1 cellular context compared by ENCODE assay signal in the genomic region with DNA sequence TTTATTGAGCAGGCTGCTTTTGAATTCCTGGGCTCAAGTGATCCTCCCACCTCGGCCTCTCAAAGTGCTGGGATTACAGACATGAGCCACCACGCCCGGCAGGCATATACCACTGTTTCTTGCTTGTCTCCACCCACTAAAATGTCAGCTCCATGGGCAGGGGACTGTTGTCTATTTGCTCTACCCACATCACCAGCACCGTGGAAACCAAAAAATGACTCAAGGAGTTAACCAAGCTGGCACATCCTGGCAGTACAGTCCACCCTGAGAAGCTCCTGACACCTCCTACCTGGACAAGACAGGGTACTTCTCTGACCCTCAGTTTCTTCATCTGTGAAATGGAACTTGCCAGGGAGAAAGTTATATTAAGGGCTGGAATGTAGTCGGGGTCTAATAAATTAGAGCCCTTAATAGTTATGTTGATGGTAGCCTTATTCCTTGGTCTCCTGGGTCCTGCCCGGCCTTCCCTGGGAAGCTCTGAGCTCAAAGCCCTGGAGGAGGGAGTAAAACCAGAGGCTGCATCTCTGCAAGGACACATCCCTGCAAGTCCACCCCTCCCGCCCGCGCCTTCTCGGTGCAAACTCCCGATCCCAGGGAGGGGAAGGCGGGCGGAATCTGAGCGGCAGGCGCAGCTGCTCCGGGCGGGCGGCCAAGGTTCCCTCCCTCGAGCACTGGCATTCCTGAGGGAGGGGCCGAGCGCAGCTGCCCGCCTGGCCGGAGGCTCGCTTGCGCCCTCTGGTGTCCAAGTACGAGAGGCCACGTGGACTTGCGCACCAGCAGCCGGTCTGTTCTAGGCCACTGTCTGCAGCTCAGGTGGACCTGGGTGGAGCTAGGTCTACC.
TF ChIP-seq lines count a peak whose summit lies in the region.

No MANE protein-coding gene starts in this region.

TF ChIP-seq in HepG2, 621 proteins besides CTCF, POLR2A, EP300 and RAD21 (continued from another document and continues in another):
- TF ChIP-seq, protein P1, sequence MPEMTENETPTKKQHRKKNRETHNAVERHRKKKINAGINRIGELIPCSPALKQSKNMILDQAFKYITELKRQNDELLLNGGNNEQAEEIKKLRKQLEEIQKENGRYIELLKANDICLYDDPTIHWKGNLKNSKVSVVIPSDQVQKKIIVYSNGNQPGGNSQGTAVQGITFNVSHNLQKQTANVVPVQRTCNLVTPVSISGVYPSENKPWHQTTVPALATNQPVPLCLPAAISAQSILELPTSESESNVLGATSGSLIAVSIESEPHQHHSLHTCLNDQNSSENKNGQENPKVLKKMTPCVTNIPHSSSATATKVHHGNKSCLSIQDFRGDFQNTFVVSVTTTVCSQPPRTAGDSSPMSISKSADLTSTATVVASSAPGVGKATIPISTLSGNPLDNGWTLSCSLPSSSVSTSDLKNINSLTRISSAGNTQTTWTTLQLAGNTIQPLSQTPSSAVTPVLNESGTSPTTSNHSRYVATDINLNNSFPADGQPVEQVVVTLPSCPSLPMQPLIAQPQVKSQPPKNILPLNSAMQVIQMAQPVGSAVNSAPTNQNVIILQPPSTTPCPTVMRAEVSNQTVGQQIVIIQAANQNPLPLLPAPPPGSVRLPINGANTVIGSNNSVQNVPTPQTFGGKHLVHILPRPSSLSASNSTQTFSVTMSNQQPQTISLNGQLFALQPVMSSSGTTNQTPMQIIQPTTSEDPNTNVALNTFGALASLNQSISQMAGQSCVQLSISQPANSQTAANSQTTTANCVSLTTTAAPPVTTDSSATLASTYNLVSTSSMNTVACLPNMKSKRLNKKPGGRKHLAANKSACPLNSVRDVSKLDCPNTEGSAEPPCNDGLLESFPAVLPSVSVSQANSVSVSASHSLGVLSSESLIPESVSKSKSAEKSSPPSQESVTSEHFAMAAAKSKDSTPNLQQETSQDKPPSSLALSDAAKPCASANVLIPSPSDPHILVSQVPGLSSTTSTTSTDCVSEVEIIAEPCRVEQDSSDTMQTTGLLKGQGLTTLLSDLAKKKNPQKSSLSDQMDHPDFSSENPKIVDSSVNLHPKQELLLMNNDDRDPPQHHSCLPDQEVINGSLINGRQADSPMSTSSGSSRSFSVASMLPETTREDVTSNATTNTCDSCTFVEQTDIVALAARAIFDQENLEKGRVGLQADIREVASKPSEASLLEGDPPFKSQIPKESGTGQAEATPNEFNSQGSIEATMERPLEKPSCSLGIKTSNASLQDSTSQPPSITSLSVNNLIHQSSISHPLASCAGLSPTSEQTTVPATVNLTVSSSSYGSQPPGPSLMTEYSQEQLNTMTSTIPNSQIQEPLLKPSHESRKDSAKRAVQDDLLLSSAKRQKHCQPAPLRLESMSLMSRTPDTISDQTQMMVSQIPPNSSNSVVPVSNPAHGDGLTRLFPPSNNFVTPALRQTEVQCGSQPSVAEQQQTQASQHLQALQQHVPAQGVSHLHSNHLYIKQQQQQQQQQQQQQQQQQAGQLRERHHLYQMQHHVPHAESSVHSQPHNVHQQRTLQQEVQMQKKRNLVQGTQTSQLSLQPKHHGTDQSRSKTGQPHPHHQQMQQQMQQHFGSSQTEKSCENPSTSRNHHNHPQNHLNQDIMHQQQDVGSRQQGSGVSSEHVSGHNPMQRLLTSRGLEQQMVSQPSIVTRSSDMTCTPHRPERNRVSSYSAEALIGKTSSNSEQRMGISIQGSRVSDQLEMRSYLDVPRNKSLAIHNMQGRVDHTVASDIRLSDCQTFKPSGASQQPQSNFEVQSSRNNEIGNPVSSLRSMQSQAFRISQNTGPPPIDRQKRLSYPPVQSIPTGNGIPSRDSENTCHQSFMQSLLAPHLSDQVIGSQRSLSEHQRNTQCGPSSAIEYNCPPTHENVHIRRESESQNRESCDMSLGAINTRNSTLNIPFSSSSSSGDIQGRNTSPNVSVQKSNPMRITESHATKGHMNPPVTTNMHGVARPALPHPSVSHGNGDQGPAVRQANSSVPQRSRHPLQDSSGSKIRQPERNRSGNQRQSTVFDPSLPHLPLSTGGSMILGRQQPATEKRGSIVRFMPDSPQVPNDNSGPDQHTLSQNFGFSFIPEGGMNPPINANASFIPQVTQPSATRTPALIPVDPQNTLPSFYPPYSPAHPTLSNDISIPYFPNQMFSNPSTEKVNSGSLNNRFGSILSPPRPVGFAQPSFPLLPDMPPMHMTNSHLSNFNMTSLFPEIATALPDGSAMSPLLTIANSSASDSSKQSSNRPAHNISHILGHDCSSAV (CRISPR knock-in tag; IDR thresholded peaks at IDR 0.05; ENCODE audit: borderline replicate concordance), result no peak
- TF ChIP-seq, protein P2, sequence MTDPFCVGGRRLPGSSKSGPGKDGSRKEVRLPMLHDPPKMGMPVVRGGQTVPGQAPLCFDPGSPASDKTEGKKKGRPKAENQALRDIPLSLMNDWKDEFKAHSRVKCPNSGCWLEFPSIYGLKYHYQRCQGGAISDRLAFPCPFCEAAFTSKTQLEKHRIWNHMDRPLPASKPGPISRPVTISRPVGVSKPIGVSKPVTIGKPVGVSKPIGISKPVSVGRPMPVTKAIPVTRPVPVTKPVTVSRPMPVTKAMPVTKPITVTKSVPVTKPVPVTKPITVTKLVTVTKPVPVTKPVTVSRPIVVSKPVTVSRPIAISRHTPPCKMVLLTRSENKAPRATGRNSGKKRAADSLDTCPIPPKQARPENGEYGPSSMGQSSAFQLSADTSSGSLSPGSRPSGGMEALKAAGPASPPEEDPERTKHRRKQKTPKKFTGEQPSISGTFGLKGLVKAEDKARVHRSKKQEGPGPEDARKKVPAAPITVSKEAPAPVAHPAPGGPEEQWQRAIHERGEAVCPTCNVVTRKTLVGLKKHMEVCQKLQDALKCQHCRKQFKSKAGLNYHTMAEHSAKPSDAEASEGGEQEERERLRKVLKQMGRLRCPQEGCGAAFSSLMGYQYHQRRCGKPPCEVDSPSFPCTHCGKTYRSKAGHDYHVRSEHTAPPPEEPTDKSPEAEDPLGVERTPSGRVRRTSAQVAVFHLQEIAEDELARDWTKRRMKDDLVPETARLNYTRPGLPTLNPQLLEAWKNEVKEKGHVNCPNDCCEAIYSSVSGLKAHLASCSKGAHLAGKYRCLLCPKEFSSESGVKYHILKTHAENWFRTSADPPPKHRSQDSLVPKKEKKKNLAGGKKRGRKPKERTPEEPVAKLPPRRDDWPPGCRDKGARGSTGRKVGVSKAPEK (CRISPR knock-in tag; IDR thresholded peaks at IDR 0.05; ENCODE audit: borderline replicate concordance), result 0 out of 2 replicates have a peak, but pooled peaks have one; percentile 45
- TF ChIP-seq ZNF629 (CRISPR knock-in tag; conservative IDR thresholded peaks at IDR 0.05), result peak; percentile 72
- TF ChIP-seq, protein P3, sequence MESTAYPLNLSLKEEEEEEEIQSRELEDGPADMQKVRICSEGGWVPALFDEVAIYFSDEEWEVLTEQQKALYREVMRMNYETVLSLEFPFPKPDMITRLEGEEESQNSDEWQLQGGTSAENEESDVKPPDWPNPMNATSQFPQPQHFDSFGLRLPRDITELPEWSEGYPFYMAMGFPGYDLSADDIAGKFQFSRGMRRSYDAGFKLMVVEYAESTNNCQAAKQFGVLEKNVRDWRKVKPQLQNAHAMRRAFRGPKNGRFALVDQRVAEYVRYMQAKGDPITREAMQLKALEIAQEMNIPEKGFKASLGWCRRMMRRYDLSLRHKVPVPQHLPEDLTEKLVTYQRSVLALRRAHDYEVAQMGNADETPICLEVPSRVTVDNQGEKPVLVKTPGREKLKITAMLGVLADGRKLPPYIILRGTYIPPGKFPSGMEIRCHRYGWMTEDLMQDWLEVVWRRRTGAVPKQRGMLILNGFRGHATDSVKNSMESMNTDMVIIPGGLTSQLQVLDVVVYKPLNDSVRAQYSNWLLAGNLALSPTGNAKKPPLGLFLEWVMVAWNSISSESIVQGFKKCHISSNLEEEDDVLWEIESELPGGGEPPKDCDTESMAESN (CRISPR knock-in tag; conservative IDR thresholded peaks at IDR 0.05), result peak; percentile 68
- TF ChIP-seq SUZ12 (IDR thresholded peaks at IDR 0.05; ENCODE audit: low read depth, low read length), result 0 out of 2 replicates have a peak, but pooled peaks have one; percentile 17
- TF ChIP-seq, protein P4, sequence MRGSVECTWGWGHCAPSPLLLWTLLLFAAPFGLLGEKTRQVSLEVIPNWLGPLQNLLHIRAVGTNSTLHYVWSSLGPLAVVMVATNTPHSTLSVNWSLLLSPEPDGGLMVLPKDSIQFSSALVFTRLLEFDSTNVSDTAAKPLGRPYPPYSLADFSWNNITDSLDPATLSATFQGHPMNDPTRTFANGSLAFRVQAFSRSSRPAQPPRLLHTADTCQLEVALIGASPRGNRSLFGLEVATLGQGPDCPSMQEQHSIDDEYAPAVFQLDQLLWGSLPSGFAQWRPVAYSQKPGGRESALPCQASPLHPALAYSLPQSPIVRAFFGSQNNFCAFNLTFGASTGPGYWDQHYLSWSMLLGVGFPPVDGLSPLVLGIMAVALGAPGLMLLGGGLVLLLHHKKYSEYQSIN (CRISPR knock-in tag; IDR thresholded peaks at IDR 0.05; ENCODE audit: borderline replicate concordance), result no peak
- 0 out of 2 replicates have a peak, but pooled peaks have one; percentile 64 for TF ChIP-seq EZH2 (conservative IDR thresholded peaks at IDR 0.05; ENCODE audit: low read depth, low read length)
- TF ChIP-seq, protein P5, sequence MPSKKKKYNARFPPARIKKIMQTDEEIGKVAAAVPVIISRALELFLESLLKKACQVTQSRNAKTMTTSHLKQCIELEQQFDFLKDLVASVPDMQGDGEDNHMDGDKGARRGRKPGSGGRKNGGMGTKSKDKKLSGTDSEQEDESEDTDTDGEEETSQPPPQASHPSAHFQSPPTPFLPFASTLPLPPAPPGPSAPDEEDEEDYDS (CRISPR knock-in tag; IDR thresholded peaks at IDR 0.05), result peak; percentile 43; the same call in 1 of the 2 replicates
- peak; percentile 61; the same call in 1 of the 2 replicates for TF ChIP-seq ZNF121 (CRISPR knock-in tag; IDR thresholded peaks at IDR 0.05)
- no peak for TF ChIP-seq ASH2L (IDR thresholded peaks at IDR 0.05; ENCODE audit: insufficient read length, low read depth, low read length)
- peak; percentile 82; the same call in 1 of the 2 replicates for TF ChIP-seq ZNF441 (CRISPR knock-in tag; IDR thresholded peaks at IDR 0.05; ENCODE audit: borderline replicate concordance)
- TF ChIP-seq NCOA2 (CRISPR knock-in tag; IDR thresholded peaks at IDR 0.05), result peak; percentile 69
- TF ChIP-seq, protein P6, sequence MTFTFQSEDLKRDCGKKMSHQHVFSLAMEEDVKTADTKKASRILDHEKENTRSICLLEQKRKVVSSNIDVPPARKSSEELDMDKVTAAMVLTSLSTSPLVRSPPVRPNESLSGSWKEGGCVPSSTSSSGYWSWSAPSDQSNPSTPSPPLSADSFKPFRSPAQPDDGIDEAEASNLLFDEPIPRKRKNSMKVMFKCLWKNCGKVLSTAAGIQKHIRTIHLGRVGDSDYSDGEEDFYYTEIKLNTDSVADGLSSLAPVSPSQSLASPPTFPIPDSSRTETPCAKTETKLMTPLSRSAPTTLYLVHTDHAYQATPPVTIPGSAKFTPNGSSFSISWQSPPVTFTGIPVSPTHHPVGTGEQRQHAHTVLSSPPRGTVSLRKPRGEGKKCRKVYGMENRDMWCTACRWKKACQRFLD (CRISPR knock-in tag; IDR thresholded peaks at IDR 0.05; ENCODE audit: borderline replicate concordance), result no peak
- TF ChIP-seq ZFP36 (IDR thresholded peaks at IDR 0.05; ENCODE audit: borderline replicate concordance, low read depth, low read length, partially characterized antibody), result no peak
- no peak for TF ChIP-seq ZC3H4 (CRISPR knock-in tag; IDR thresholded peaks at IDR 0.05; ENCODE audit: borderline replicate concordance)
- TF ChIP-seq, protein P7, sequence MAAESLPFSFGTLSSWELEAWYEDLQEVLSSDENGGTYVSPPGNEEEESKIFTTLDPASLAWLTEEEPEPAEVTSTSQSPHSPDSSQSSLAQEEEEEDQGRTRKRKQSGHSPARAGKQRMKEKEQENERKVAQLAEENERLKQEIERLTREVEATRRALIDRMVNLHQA (CRISPR knock-in tag; IDR thresholded peaks at IDR 0.05), result no peak
- TF ChIP-seq PHF21A (CRISPR knock-in tag; IDR thresholded peaks at IDR 0.05), result peak; percentile 67; the same call in 1 of the 2 replicates
- TF ChIP-seq SOX5 (CRISPR knock-in tag; IDR thresholded peaks at IDR 0.05; ENCODE audit: borderline replicate concordance), result peak; percentile 70; the same call in 1 of the 2 replicates
- no peak for TF ChIP-seq ZNF713 (CRISPR knock-in tag; IDR thresholded peaks at IDR 0.05)
- TF ChIP-seq SCMH1 (CRISPR knock-in tag; IDR thresholded peaks at IDR 0.05; ENCODE audit: borderline replicate concordance), result no peak
- TF ChIP-seq, protein P8, sequence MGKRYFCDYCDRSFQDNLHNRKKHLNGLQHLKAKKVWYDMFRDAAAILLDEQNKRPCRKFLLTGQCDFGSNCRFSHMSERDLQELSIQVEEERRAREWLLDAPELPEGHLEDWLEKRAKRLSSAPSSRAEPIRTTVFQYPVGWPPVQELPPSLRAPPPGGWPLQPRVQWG (CRISPR knock-in tag; IDR thresholded peaks at IDR 0.05; ENCODE audit: borderline replicate concordance, low read depth), result no peak
- TF ChIP-seq ZNF124 (CRISPR knock-in tag; IDR thresholded peaks at IDR 0.05), result 0 out of 2 replicates have a peak, but pooled peaks have one; percentile 37
- TF ChIP-seq, protein P9, sequence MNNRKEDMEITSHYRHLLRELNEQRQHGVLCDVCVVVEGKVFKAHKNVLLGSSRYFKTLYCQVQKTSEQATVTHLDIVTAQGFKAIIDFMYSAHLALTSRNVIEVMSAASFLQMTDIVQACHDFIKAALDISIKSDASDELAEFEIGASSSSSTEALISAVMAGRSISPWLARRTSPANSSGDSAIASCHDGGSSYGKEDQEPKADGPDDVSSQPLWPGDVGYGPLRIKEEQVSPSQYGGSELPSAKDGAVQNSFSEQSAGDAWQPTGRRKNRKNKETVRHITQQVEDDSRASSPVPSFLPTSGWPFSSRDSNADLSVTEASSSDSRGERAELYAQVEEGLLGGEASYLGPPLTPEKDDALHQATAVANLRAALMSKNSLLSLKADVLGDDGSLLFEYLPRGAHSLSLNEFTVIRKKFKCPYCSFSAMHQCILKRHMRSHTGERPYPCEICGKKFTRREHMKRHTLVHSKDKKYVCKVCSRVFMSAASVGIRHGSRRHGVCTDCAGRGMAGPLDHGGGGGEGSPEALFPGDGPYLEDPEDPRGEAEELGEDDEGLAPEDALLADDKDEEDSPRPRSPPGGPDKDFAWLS (CRISPR knock-in tag; IDR thresholded peaks at IDR 0.05; ENCODE audit: borderline replicate concordance), result no peak
- TF ChIP-seq SP140L (CRISPR knock-in tag; IDR thresholded peaks at IDR 0.05; ENCODE audit: borderline replicate concordance), result no peak
- TF ChIP-seq RCOR2 (CRISPR knock-in tag; IDR thresholded peaks at IDR 0.05), result peak; percentile 42; the same call in 1 of the 2 replicates
- no peak for TF ChIP-seq SIX1 (CRISPR knock-in tag; IDR thresholded peaks at IDR 0.05; ENCODE audit: borderline replicate concordance)
- TF ChIP-seq ZNF296 (CRISPR knock-in tag; conservative IDR thresholded peaks at IDR 0.05), result no peak
- TF ChIP-seq, protein P10, sequence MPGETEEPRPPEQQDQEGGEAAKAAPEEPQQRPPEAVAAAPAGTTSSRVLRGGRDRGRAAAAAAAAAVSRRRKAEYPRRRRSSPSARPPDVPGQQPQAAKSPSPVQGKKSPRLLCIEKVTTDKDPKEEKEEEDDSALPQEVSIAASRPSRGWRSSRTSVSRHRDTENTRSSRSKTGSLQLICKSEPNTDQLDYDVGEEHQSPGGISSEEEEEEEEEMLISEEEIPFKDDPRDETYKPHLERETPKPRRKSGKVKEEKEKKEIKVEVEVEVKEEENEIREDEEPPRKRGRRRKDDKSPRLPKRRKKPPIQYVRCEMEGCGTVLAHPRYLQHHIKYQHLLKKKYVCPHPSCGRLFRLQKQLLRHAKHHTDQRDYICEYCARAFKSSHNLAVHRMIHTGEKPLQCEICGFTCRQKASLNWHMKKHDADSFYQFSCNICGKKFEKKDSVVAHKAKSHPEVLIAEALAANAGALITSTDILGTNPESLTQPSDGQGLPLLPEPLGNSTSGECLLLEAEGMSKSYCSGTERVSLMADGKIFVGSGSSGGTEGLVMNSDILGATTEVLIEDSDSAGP (CRISPR knock-in tag; IDR thresholded peaks at IDR 0.05; ENCODE audit: borderline replicate concordance), result peak; percentile 88
